Comparison of ENCODE assay signal across 8 cellular contexts in genomic region chr4:41990383-41991111, GRCh38. TPM values are rescaled to one million over a fixed set of nuclear protein-coding genes. Genes with fewer than 3 reads are reported as not detected.
DNase-seq lines count a peak whose midpoint lies in the region; ATAC-seq and TF ChIP-seq lines count a peak whose summit lies in the region.

TSS of gene SLC30A9 (plus strand) at chr4:41990530. CDS start at chr4:41990652, 122 bp downstream.

- H3K36me3 Mint-ChIP-seq in progenitor cell of endocrine pancreas (ENCODE audit: insufficient read depth): no peaks in the 10 kb centered on the region

- H3K9me3 ChIP-seq in left ventricle myocardium inferior (replicated peaks): no peaks in the 10 kb centered on the region

- H3K4me1 ChIP-seq in left ventricle myocardium inferior: peaks cover 74% of the 10 kb centered on the region

- in situ Hi-C loops in GM13977 (cut with MboI; ENCODE audit: low pct_unique_long_range_greater_than_20kb, low sequenced_read_pairs, unreplicated experiment): no loop called here

- no peaks in the 10 kb centered on the region for H3K9me3 Mint-ChIP-seq in progenitor cell of endocrine pancreas (ENCODE audit: low read depth)

- TF ChIP-seq CTCF in GM13977 (IDR thresholded peaks at IDR 0.05; ENCODE audit: extremely low read depth, insufficient read depth, missing control alignments) (peak; percentile 25), left ventricle myocardium inferior (IDR thresholded peaks at IDR 0.05; ENCODE audit: borderline replicate concordance) (peak; percentile 62), progenitor cell of endocrine pancreas (IDR thresholded peaks at IDR 0.05; ENCODE audit: unreplicated experiment) (peak; percentile 61)

- no peaks in the 10 kb centered on the region for H3K27me3 ChIP-seq in left ventricle myocardium inferior (ENCODE audit: low read depth)

- DNase-seq in GM13977 (ENCODE audit: low spot score) (peak; percentile 96), NCI-H146 treated with DMSO at 0.1 percent for 48 hours (lab: John Stamatoyannopoulos, UW; ENCODE audit: unreplicated experiment) (peak; percentile 90), amniotic epithelial cell (ENCODE audit: low read depth) (peak; percentile 92), left ventricle myocardium inferior (peak; percentile 95), progenitor cell of endocrine pancreas (ENCODE audit: low spot score, unreplicated experiment) (peak; percentile 75), ureter (ENCODE audit: low spot score) (peak; percentile 96)

- peak within 1 kb of the TSS; percentile 97 for H3K27ac Mint-ChIP-seq in progenitor cell of endocrine pancreas

- peak within 1 kb of the TSS; percentile 96 for H3K4me3 Mint-ChIP-seq in progenitor cell of endocrine pancreas (ENCODE audit: low read depth)

- ATAC-seq in HG02884 (IDR thresholded peaks at IDR 0.05; ENCODE audit: unreplicated experiment): peak; percentile 99

- intact Hi-C loops in T-helper 1 cell treated with Interleukin-12 subunit alpha and Interleukin-12 subunit beta and Interleukin-4 antibody, amounts not matched to agents 30 ng/mL and 1 ng/mL, for 36 hours (cut with micrococcal nuclease): loop anchor here (1.0 to 5.0 kb wide), 4 partner anchors 28 to 682 kb away; partner anchors contain the start of genes ATP8A1 and TMEM33
- intact Hi-C loops in left ventricle myocardium inferior (cut with micrococcal nuclease): no loop called here

- peak within 1 kb of the TSS; percentile 93 for H3K27ac ChIP-seq in left ventricle myocardium inferior (replicated peaks)

- no peaks in the 10 kb centered on the region for H3K36me3 ChIP-seq in left ventricle myocardium inferior

- H3K27me3 Mint-ChIP-seq in progenitor cell of endocrine pancreas: no peaks in the 10 kb centered on the region

- H3K4me3 ChIP-seq in left ventricle myocardium inferior: peak within 1 kb of the TSS; percentile 97

- peaks cover 15% of the 10 kb centered on the region for H3K4me1 Mint-ChIP-seq in progenitor cell of endocrine pancreas (ENCODE audit: low read depth)

RNA-seq across cellular contexts. Expression of gene SLC30A9, which starts in this region (rescaled TPM):
- 33.1 and 37.9 TPM in 2 replicates for total RNA-seq in T-helper 1 cell treated with Interleukin-12 subunit alpha and Interleukin-12 subunit beta and Interleukin-4 antibody, amounts not matched to agents 30 ng/mL and 1 ng/mL, for 36 hours
- total RNA-seq in left ventricle myocardium inferior: 80.4 TPM
- 67.3 and 67.9 TPM in 2 replicates for total RNA-seq in progenitor cell of endocrine pancreas
- total RNA-seq in ureter: 61.3 TPM

Comparison
In these comparisons a context has a peak if more than half of its experiments do, and no peak if none do; other contexts are left out.
1. Peak in every context shown above with its lines: DNase-seq, ATAC-seq, H3K4me3 ChIP-seq and H3K27ac ChIP-seq.